Comparison of ENCODE assay signal across 1 cellular context in the genomic region with DNA sequence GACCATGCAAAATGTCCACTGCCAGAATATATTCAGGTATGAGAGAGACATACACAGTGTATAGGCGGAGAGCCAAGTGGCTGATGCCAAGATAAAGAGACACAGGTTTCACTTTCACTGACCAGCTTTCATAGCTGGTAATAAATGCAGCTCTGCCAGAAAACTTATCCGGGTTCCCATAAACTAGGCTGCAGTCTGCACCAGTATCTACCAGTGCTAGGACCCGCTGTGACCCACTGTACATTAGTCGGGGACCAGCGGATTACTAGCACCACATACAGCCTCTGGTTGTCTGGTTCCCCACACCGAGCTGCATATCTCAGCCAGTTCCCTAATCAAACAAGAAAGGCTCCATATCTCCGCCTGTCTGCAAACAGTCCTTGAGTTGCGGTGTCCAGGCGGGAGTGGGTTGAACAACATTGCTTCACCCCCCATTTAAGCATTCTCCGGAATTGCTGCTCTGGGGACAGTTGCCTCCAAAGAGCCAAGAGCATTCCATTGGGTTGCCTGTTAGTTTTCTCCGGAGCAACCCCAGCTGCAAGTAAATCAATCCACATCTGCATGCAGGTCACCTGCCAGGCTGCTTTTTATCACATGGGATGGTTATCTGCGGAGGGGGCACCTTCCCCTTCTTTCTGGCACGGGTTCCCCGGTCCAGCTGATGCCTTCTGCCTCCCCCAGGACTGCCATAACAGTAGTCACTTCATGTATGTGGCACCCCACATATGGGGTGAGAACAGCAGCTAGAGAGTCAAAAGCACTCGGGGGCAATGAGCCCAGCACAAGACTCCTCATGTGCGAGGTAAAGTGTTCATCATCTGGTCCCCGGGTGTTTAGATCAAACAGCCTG.
TF ChIP-seq lines count a peak whose summit lies in the region.

No MANE protein-coding gene starts in this region.

TF ChIP-seq in HepG2, 621 proteins besides CTCF, POLR2A, EP300 and RAD21 (continued from another document and continues in another):
- TF ChIP-seq, protein P1, sequence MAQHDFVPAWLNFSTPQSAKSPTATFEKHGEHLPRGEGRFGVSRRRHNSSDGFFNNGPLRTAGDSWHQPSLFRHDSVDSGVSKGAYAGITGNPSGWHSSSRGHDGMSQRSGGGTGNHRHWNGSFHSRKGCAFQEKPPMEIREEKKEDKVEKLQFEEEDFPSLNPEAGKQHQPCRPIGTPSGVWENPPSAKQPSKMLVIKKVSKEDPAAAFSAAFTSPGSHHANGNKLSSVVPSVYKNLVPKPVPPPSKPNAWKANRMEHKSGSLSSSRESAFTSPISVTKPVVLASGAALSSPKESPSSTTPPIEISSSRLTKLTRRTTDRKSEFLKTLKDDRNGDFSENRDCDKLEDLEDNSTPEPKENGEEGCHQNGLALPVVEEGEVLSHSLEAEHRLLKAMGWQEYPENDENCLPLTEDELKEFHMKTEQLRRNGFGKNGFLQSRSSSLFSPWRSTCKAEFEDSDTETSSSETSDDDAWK (CRISPR knock-in tag; IDR thresholded peaks at IDR 0.05) = no peak
- no peak for TF ChIP-seq EED (CRISPR knock-in tag; IDR thresholded peaks at IDR 0.05)
- peak; percentile 68; the same call in 1 of the 2 replicates for TF ChIP-seq YEATS2 (CRISPR knock-in tag; IDR thresholded peaks at IDR 0.05; ENCODE audit: borderline replicate concordance)
- peak; percentile 48; the same call in 1 of the 2 replicates for TF ChIP-seq IRF2 (CRISPR knock-in tag; IDR thresholded peaks at IDR 0.05)
- TF ChIP-seq ZNF605 (CRISPR knock-in tag; IDR thresholded peaks at IDR 0.05) = no peak; the same call in 1 of the 2 replicates
- TF ChIP-seq, protein P2, sequence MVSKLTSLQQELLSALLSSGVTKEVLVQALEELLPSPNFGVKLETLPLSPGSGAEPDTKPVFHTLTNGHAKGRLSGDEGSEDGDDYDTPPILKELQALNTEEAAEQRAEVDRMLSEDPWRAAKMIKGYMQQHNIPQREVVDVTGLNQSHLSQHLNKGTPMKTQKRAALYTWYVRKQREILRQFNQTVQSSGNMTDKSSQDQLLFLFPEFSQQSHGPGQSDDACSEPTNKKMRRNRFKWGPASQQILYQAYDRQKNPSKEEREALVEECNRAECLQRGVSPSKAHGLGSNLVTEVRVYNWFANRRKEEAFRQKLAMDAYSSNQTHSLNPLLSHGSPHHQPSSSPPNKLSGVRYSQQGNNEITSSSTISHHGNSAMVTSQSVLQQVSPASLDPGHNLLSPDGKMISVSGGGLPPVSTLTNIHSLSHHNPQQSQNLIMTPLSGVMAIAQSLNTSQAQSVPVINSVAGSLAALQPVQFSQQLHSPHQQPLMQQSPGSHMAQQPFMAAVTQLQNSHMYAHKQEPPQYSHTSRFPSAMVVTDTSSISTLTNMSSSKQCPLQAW (CRISPR knock-in tag; IDR thresholded peaks at IDR 0.05) = no peak
- TF ChIP-seq, protein P3, sequence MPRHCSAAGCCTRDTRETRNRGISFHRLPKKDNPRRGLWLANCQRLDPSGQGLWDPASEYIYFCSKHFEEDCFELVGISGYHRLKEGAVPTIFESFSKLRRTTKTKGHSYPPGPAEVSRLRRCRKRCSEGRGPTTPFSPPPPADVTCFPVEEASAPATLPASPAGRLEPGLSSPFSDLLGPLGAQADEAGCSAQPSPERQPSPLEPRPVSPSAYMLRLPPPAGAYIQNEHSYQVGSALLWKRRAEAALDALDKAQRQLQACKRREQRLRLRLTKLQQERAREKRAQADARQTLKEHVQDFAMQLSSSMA (CRISPR knock-in tag; IDR thresholded peaks at IDR 0.05) = peak; percentile 72; the same call in 1 of the 2 replicates
- no peak for TF ChIP-seq ZNF839 (CRISPR knock-in tag; IDR thresholded peaks at IDR 0.05; ENCODE audit: borderline replicate concordance)
- no peak for TF ChIP-seq ZNF615 (CRISPR knock-in tag; IDR thresholded peaks at IDR 0.05; ENCODE audit: borderline replicate concordance)
- peak; percentile 63; the same call in 1 of the 2 replicates for TF ChIP-seq KDM2A (CRISPR knock-in tag; IDR thresholded peaks at IDR 0.05; ENCODE audit: borderline replicate concordance, low read depth)
- peak; percentile 11; the same call in 1 of the 2 replicates for TF ChIP-seq THAP11 (CRISPR knock-in tag; IDR thresholded peaks at IDR 0.05)
- TF ChIP-seq ZNF670 (CRISPR knock-in tag; IDR thresholded peaks at IDR 0.05; ENCODE audit: borderline replicate concordance) = no peak
- TF ChIP-seq, protein P4, sequence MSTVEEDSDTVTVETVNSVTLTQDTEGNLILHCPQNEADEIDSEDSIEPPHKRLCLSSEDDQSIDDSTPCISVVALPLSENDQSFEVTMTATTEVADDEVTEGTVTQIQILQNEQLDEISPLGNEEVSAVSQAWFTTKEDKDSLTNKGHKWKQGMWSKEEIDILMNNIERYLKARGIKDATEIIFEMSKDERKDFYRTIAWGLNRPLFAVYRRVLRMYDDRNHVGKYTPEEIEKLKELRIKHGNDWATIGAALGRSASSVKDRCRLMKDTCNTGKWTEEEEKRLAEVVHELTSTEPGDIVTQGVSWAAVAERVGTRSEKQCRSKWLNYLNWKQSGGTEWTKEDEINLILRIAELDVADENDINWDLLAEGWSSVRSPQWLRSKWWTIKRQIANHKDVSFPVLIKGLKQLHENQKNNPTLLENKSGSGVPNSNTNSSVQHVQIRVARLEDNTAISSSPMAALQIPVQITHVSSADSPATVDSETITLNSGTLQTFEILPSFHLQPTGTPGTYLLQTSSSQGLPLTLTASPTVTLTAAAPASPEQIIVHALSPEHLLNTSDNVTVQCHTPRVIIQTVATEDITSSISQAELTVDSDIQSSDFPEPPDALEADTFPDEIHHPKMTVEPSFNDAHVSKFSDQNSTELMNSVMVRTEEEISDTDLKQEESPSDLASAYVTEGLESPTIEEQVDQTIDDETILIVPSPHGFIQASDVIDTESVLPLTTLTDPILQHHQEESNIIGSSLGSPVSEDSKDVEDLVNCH (CRISPR knock-in tag; IDR thresholded peaks at IDR 0.05) = 0 out of 2 replicates have a peak, but pooled peaks have one; percentile 48
- no peak for TF ChIP-seq RBAK (CRISPR knock-in tag; IDR thresholded peaks at IDR 0.05)
- peak; percentile 73 for TF ChIP-seq DPF2 (CRISPR knock-in tag; IDR thresholded peaks at IDR 0.05; ENCODE audit: borderline replicate concordance, low read depth)
- no peak for TF ChIP-seq MTA3 (CRISPR knock-in tag; IDR thresholded peaks at IDR 0.05)
- TF ChIP-seq, protein P5, sequence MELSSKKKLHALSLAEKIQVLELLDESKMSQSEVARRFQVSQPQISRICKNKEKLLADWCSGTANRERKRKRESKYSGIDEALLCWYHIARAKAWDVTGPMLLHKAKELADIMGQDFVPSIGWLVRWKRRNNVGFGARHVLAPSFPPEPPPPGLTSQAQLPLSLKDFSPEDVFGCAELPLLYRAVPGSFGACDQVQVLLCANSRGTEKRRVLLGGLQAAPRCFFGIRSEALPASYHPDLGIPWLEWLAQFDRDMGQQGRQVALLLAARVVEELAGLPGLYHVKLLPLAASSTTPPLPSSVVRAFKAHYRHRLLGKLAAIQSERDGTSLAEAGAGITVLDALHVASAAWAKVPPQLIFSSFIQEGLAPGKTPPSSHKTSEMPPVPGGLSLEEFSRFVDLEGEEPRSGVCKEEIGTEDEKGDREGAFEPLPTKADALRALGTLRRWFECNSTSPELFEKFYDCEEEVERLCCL (CRISPR knock-in tag; IDR thresholded peaks at IDR 0.05; ENCODE audit: borderline replicate concordance) = no peak
- no peak for TF ChIP-seq ZNF660 (CRISPR knock-in tag; IDR thresholded peaks at IDR 0.05; ENCODE audit: borderline replicate concordance, low read depth)
- no peak; the same call in 1 of the 2 replicates for TF ChIP-seq ZNF12 (CRISPR knock-in tag; IDR thresholded peaks at IDR 0.05)
- TF ChIP-seq, protein P6, sequence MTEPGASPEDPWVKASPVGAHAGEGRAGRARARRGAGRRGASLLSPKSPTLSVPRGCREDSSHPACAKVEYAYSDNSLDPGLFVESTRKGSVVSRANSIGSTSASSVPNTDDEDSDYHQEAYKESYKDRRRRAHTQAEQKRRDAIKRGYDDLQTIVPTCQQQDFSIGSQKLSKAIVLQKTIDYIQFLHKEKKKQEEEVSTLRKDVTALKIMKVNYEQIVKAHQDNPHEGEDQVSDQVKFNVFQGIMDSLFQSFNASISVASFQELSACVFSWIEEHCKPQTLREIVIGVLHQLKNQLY (CRISPR knock-in tag; IDR thresholded peaks at IDR 0.05) = peak; percentile 64
- TF ChIP-seq PAX8 (CRISPR knock-in tag; IDR thresholded peaks at IDR 0.05; ENCODE audit: borderline replicate concordance) = no peak
- TF ChIP-seq, protein P7, sequence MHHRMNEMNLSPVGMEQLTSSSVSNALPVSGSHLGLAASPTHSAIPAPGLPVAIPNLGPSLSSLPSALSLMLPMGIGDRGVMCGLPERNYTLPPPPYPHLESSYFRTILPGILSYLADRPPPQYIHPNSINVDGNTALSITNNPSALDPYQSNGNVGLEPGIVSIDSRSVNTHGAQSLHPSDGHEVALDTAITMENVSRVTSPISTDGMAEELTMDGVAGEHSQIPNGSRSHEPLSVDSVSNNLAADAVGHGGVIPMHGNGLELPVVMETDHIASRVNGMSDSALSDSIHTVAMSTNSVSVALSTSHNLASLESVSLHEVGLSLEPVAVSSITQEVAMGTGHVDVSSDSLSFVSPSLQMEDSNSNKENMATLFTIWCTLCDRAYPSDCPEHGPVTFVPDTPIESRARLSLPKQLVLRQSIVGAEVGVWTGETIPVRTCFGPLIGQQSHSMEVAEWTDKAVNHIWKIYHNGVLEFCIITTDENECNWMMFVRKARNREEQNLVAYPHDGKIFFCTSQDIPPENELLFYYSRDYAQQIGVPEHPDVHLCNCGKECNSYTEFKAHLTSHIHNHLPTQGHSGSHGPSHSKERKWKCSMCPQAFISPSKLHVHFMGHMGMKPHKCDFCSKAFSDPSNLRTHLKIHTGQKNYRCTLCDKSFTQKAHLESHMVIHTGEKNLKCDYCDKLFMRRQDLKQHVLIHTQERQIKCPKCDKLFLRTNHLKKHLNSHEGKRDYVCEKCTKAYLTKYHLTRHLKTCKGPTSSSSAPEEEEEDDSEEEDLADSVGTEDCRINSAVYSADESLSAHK (CRISPR knock-in tag; IDR thresholded peaks at IDR 0.05; ENCODE audit: borderline replicate concordance) = 0 out of 2 replicates have a peak, but pooled peaks have one; percentile 40
- no peak for TF ChIP-seq ZNF775 (CRISPR knock-in tag; IDR thresholded peaks at IDR 0.05; ENCODE audit: borderline replicate concordance)
- TF ChIP-seq, protein P8, sequence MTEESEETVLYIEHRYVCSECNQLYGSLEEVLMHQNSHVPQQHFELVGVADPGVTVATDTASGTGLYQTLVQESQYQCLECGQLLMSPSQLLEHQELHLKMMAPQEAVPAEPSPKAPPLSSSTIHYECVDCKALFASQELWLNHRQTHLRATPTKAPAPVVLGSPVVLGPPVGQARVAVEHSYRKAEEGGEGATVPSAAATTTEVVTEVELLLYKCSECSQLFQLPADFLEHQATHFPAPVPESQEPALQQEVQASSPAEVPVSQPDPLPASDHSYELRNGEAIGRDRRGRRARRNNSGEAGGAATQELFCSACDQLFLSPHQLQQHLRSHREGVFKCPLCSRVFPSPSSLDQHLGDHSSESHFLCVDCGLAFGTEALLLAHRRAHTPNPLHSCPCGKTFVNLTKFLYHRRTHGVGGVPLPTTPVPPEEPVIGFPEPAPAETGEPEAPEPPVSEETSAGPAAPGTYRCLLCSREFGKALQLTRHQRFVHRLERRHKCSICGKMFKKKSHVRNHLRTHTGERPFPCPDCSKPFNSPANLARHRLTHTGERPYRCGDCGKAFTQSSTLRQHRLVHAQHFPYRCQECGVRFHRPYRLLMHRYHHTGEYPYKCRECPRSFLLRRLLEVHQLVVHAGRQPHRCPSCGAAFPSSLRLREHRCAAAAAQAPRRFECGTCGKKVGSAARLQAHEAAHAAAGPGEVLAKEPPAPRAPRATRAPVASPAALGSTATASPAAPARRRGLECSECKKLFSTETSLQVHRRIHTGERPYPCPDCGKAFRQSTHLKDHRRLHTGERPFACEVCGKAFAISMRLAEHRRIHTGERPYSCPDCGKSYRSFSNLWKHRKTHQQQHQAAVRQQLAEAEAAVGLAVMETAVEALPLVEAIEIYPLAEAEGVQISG (CRISPR knock-in tag; IDR thresholded peaks at IDR 0.05) = peak; percentile 58; the same call in 1 of the 2 replicates
- TF ChIP-seq ZNF124 (CRISPR knock-in tag; IDR thresholded peaks at IDR 0.05) = peak; percentile 44; the same call in 1 of the 2 replicates
- TF ChIP-seq, protein P9, sequence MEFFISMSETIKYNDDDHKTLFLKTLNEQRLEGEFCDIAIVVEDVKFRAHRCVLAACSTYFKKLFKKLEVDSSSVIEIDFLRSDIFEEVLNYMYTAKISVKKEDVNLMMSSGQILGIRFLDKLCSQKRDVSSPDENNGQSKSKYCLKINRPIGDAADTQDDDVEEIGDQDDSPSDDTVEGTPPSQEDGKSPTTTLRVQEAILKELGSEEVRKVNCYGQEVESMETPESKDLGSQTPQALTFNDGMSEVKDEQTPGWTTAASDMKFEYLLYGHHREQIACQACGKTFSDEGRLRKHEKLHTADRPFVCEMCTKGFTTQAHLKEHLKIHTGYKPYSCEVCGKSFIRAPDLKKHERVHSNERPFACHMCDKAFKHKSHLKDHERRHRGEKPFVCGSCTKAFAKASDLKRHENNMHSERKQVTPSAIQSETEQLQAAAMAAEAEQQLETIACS (CRISPR knock-in tag; IDR thresholded peaks at IDR 0.05) = no peak
- no peak for TF ChIP-seq RFX1 (IDR thresholded peaks at IDR 0.05)
- no peak for TF ChIP-seq ISX (CRISPR knock-in tag; conservative IDR thresholded peaks at IDR 0.05)
- peak; percentile 86 for TF ChIP-seq BCL6 (CRISPR knock-in tag; IDR thresholded peaks at IDR 0.05)
- peak; percentile 72; the same call in 1 of the 2 replicates for TF ChIP-seq ZNF788 (CRISPR knock-in tag; IDR thresholded peaks at IDR 0.05; ENCODE audit: borderline replicate concordance)
- TF ChIP-seq ATAD3A (CRISPR knock-in tag; IDR thresholded peaks at IDR 0.05) = no peak
- TF ChIP-seq, protein P10, sequence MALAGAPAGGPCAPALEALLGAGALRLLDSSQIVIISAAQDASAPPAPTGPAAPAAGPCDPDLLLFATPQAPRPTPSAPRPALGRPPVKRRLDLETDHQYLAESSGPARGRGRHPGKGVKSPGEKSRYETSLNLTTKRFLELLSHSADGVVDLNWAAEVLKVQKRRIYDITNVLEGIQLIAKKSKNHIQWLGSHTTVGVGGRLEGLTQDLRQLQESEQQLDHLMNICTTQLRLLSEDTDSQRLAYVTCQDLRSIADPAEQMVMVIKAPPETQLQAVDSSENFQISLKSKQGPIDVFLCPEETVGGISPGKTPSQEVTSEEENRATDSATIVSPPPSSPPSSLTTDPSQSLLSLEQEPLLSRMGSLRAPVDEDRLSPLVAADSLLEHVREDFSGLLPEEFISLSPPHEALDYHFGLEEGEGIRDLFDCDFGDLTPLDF (CRISPR knock-in tag; IDR thresholded peaks at IDR 0.05) = no peak
- peak; percentile 43; the same call in 1 of the 2 replicates for TF ChIP-seq FOXC1 (CRISPR knock-in tag; IDR thresholded peaks at IDR 0.05; ENCODE audit: borderline replicate concordance)
- TF ChIP-seq, protein P11, sequence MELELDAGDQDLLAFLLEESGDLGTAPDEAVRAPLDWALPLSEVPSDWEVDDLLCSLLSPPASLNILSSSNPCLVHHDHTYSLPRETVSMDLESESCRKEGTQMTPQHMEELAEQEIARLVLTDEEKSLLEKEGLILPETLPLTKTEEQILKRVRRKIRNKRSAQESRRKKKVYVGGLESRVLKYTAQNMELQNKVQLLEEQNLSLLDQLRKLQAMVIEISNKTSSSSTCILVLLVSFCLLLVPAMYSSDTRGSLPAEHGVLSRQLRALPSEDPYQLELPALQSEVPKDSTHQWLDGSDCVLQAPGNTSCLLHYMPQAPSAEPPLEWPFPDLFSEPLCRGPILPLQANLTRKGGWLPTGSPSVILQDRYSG (CRISPR knock-in tag; IDR thresholded peaks at IDR 0.05) = no peak
- no peak for TF ChIP-seq POLR2AphosphoS5 (IDR thresholded peaks at IDR 0.05; ENCODE audit: low read depth, low read length)
- TF ChIP-seq ZMYM2 (CRISPR knock-in tag; IDR thresholded peaks at IDR 0.05) = no peak
- no peak for TF ChIP-seq ADNP (CRISPR knock-in tag; IDR thresholded peaks at IDR 0.05)
- no peak for TF ChIP-seq PRPF4 (IDR thresholded peaks at IDR 0.05; ENCODE audit: low read depth, low read length, poor library complexity, severe bottlenecking)
- TF ChIP-seq TEAD3 (CRISPR knock-in tag; optimal IDR thresholded peaks at IDR 0.05; ENCODE audit: borderline replicate concordance) = peak; percentile 82
